ENCODE assay signal across 15 cellular contexts in the genomic region with DNA sequence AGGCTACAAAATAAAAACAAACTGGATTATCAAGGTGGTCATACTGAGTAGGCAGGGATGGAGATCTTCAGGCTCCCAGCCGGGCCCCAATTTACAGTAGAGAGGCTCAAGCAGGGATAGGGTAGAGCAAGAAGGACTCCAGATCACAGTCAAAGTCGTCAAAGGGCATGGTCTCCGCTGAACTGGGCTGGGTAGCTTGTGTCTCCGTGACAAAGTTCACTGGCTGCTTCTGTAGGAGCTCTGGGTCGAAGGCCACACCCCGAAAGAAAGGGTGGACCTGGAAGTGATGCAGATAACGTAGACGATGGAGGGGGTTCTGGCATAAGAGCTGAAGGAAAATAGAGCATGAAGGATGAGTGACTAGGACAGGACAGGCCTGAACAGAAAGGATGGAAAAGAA.
"Had no signal": no experiment of that assay in that cellular context is flagged by ENCODE, and none has a peak within 500 bp of the region (broad histone marks: within the 10 kb centered on the region; RNA-seq: fewer than 3 reads in every experiment).

No MANE protein-coding gene starts in this region.

- H3K4me1 Mint-ChIP-seq: natural killer cell had no signal

- H3K27me3 ChIP-seq: adrenal gland, thyroid gland had no signal

- H3K27ac ChIP-seq: adrenal gland, left ventricle myocardium inferior, thyroid gland had no signal

- DNase-seq: activated B cell treated with CpG ODN at 0.5 μM for 24 hours; activated CD4-positive, alpha-beta T cell treated with anti-CD3 and anti-CD28 coated beads, Interleukin-2, amount 10 ng/mL, durations not matched to agents 24 days and 14 days; activated gamma-delta T cell treated with Interleukin-2 at 50 U/mL for 16 hours; adrenal gland; hippocampal formation; left ventricle myocardium inferior; natural killer cell; nucleus accumbens; posterior cingulate gyrus; retina; SK-N-SH; T-cell; thyroid gland had no signal

- H3K4me1 ChIP-seq: adrenal gland, left ventricle myocardium inferior had no signal

- H3K4me3 ChIP-seq: adrenal gland, left ventricle myocardium inferior, thyroid gland had no signal

- H3K36me3 Mint-ChIP-seq: natural killer cell had no signal

- H3K9me3 ChIP-seq: adrenal gland, left ventricle myocardium inferior, SK-N-SH, thyroid gland had no signal

- H3K27me3 Mint-ChIP-seq: activated B cell treated with CpG ODN at 0.5 μM for 24 hours; activated CD4-positive, alpha-beta T cell treated with anti-CD3 and anti-CD28 coated beads, Interleukin-2, amount 10 ng/mL, durations not matched to agents 24 days and 14 days; stimulated activated memory B cell treated with anti-CD40 and anti-IgM and Interleukin-4, amounts not matched to agents 10 μg/mL and 1 μg/mL and 100 μg/mL, for 72 hours; T-cell had no signal

- H3K9me3 Mint-ChIP-seq: activated B cell treated with CpG ODN at 0.5 μM for 24 hours; activated CD4-positive, alpha-beta T cell treated with anti-CD3 and anti-CD28 coated beads, Interleukin-2, amount 10 ng/mL, durations not matched to agents 24 days and 14 days; natural killer cell; stimulated activated memory B cell treated with anti-CD40 and anti-IgM and Interleukin-4, amounts not matched to agents 10 μg/mL and 1 μg/mL and 100 μg/mL, for 72 hours; T-cell had no signal

- ATAC-seq: esophagus mucosa; natural killer cell; stimulated activated memory B cell treated with anti-CD40 and anti-IgM and Interleukin-4, amounts not matched to agents 10 μg/mL and 1 μg/mL and 100 μg/mL, for 72 hours; T-cell had no signal

- H3K4me3 Mint-ChIP-seq: activated B cell treated with CpG ODN at 0.5 μM for 24 hours; activated CD4-positive, alpha-beta T cell treated with anti-CD3 and anti-CD28 coated beads, Interleukin-2, amount 10 ng/mL, durations not matched to agents 24 days and 14 days; natural killer cell; stimulated activated memory B cell treated with anti-CD40 and anti-IgM and Interleukin-4, amounts not matched to agents 10 μg/mL and 1 μg/mL and 100 μg/mL, for 72 hours; T-cell had no signal

- H3K27ac Mint-ChIP-seq: activated CD4-positive, alpha-beta T cell treated with anti-CD3 and anti-CD28 coated beads, Interleukin-2, amount 10 ng/mL, durations not matched to agents 24 days and 14 days; stimulated activated memory B cell treated with anti-CD40 and anti-IgM and Interleukin-4, amounts not matched to agents 10 μg/mL and 1 μg/mL and 100 μg/mL, for 72 hours had no signal
